In genomic region chr7:156450473-156450872, GRCh38 we compare ENCODE assay signal across 6 cellular contexts.
"Had no signal": no experiment of that assay in that cellular context is flagged by ENCODE, and none has a peak within 500 bp of the region (broad histone marks: within the 10 kb centered on the region; RNA-seq: fewer than 3 reads in every experiment).

No MANE protein-coding gene starts in this region.

- H3K36me3 Mint-ChIP-seq: IgD-negative memory B cell had no signal

- DNase-seq: H9, HCEC 1CT, KBM-7 had no signal

- H3K4me3 Mint-ChIP-seq: GM23338, H9, IgD-negative memory B cell had no signal

- H3K27ac Mint-ChIP-seq: GM23338, H9, IgD-negative memory B cell had no signal

- H3K4me3 ChIP-seq: GM23338 had no signal

- H3K4me1 Mint-ChIP-seq: GM23338, H9, IgD-negative memory B cell had no signal

- H3K27ac ChIP-seq: HL-60 had no signal

- H3K9me3 Mint-ChIP-seq: GM23338, H9 had no signal
